8 cellular contexts compared by ENCODE assay signal in genomic region chr1:226308723-226309397, GRCh38. TPM values are rescaled to one million over a fixed set of nuclear protein-coding genes. Genes with fewer than 3 reads are reported as not detected.
DNase-seq lines count a peak whose midpoint lies in the region; ATAC-seq and TF ChIP-seq lines count a peak whose summit lies in the region.

LIN9 (minus strand) TSS chr1:226309164; CDS start chr1:226309139, 25 bp downstream.

- peak within 1 kb of the TSS; percentile 88 to 93 (median 89) for H3K4me3 Mint-ChIP-seq in immature natural killer cell

- H3K27ac Mint-ChIP-seq in immature natural killer cell: peak within 1 kb of the TSS in 5 of 6 donors; percentile 46 to 86 (median 68)

- in situ Hi-C loops in mammary epithelial cell (cut with MboI; ENCODE audit: low sequenced_read_pairs in 2 of 2): no loop called here

- peaks cover 0 to 3% (median 0%) of the 10 kb centered on the region in 6 donors for H3K9me3 Mint-ChIP-seq in immature natural killer cell

- intact Hi-C loops in mammary epithelial cell (cut with micrococcal nuclease): no loop called here

- DNase-seq in AG04450 (ENCODE audit: low read depth, low spot score) (peak; percentile 72), NCI-H2196 treated with DMSO at 0.1 percent for 48 hours (lab: John Stamatoyannopoulos, UW; ENCODE audit: unreplicated experiment) (peak; percentile 79), WERI-Rb-1 (peak; percentile 84), mammary epithelial cell (peak; percentile 89), immature natural killer cell (peak; percentile 87 to 89 (median 87)), smooth muscle cell of the brain vasculature (ENCODE audit: low read depth, low spot score) (peak; percentile 77)

- H3K36me3 ChIP-seq in WERI-Rb-1: no peaks in the 10 kb centered on the region
- H3K36me3 ChIP-seq in mammary epithelial cell (ENCODE audit: insufficient read depth, low read length): no peaks in the 10 kb centered on the region

- ATAC-seq in GM18873 (IDR thresholded peaks at IDR 0.05; ENCODE audit: low FRiP score, unreplicated experiment) (peak; percentile 59), HG03135 (IDR thresholded peaks at IDR 0.05; ENCODE audit: unreplicated experiment) (peak; percentile 68)

- dilution Hi-C loops in mammary epithelial cell (cut with HindIII; ENCODE audit: low sequenced_read_pairs): no loop called here

- peak within 1 kb of the TSS; percentile 91 for H3K9ac ChIP-seq in mammary epithelial cell (ENCODE audit: insufficient read depth, low read length)

- peak within 1 kb of the TSS; percentile 91 for H3K4me3 ChIP-seq in AG04450 (ENCODE audit: low read depth, low read length)
- H3K4me3 ChIP-seq in WERI-Rb-1 (ENCODE audit: low read depth, low read length): peak within 1 kb of the TSS; percentile 88
- peak within 1 kb of the TSS; percentile 89 to 100 (median 99) for H3K4me3 ChIP-seq in mammary epithelial cell (replicated peaks in 1 of 3; ENCODE audit: insufficient read depth in 1 of 3, low read depth in 2 of 3, low read length in 3 of 3)

- no peaks in the 10 kb centered on the region for H4K20me1 ChIP-seq in mammary epithelial cell (ENCODE audit: insufficient read depth, low read length)

- 2% methylated on average over 19 of the region's 77 CpGs for WGBS in mammary epithelial cell (ENCODE audit: low coverage, missing lambda C conversion rate)

- peaks cover 2 to 10% (median 7%) of the 10 kb centered on the region in 3 donors for H3K27me3 Mint-ChIP-seq in immature natural killer cell (ENCODE audit: low read depth in 3 of 3)

- CTCF ChIA-PET in AG04450 (lab: Charles Lee): interaction anchor here (0.6 to 2.7 kb wide), 7 partner anchors 22 to 244 kb away, joined by 3 to 17 read pairs (median 3); partner anchors contain the start of gene PARP1
- CTCF ChIA-PET in mammary epithelial cell (lab: Charles Lee; ENCODE audit: low non-redundant PET): interaction anchor here (0.5 to 0.8 kb wide), 4 partner anchors 18 to 244 kb away, joined by 3 to 4 read pairs (median 3); no protein-coding TSS in a partner anchor

- no TSS peak for BruUV-seq in mammary epithelial cell (replicated peaks; lab: Mats Ljungman, UMichigan)

- H3K36me3 Mint-ChIP-seq in immature natural killer cell: no peaks in the 10 kb centered on the region

- TF ChIP-seq CTCF in AG04450 (IDR thresholded peaks at IDR 0.05; ENCODE audit: low read depth, low read length): no peak
- TF ChIP-seq CTCF in WERI-Rb-1 (IDR thresholded peaks at IDR 0.05; ENCODE audit: low read depth, low read length): no peak
- TF ChIP-seq CTCF in mammary epithelial cell (conservative IDR thresholded peaks at IDR 0.05 in 1 of 2, IDR thresholded peaks at IDR 0.05 in 1 of 2; ENCODE audit: extremely low read depth in 1 of 2, insufficient read depth in 1 of 2, low read depth in 1 of 2, low read length in 2 of 2): peak in 1 of 2 donors; percentile 14

- no peak within 1 kb of the TSS for H3K27ac ChIP-seq in AG04450 (ENCODE audit: low read depth, low read length)
- peak within 1 kb of the TSS; percentile 78 for H3K27ac ChIP-seq in WERI-Rb-1
- peak within 1 kb of the TSS; percentile 76 for H3K27ac ChIP-seq in mammary epithelial cell (ENCODE audit: insufficient read depth, low read depth, low read length)

- peak within 1 kb of the TSS; percentile 100 for H3K4me2 ChIP-seq in mammary epithelial cell (ENCODE audit: insufficient read depth, low read depth, low read length)

- peak within 1 kb of the TSS; percentile 99 for H2AFZ ChIP-seq in mammary epithelial cell (ENCODE audit: low read depth, low read length)

- H3K4me1 ChIP-seq in mammary epithelial cell (ENCODE audit: insufficient read depth, low read length): peaks cover 23% of the 10 kb centered on the region

- peaks cover 9 to 10% of the 10 kb centered on the region in 2 donors for H3K4me1 Mint-ChIP-seq in immature natural killer cell

- H3K9me3 ChIP-seq in AG04450 (ENCODE audit: control insufficient read depth, insufficient read depth, low read length) (no peaks in the 10 kb centered on the region; the same call in 1 of the 2 replicates), WERI-Rb-1 (ENCODE audit: severe bottlenecking) (no peaks in the 10 kb centered on the region), mammary epithelial cell (replicated peaks; ENCODE audit: insufficient read depth, low read length) (no peaks in the 10 kb centered on the region)

- POLR2A ChIA-PET in AG04450 (lab: Yijun Ruan, JAX): interaction anchor here (1.4 kb wide), 1 partner anchor 11 kb away, joined by 4 read pairs; no protein-coding TSS in a partner anchor

- H3K27me3 ChIP-seq in AG04450 (ENCODE audit: control insufficient read depth, insufficient read depth, low read length): no peaks in the 10 kb centered on the region
- H3K27me3 ChIP-seq in WERI-Rb-1 (ENCODE audit: insufficient read depth, low read depth, severe bottlenecking): peaks cover 10% of the 10 kb centered on the region
- H3K27me3 ChIP-seq in mammary epithelial cell (ENCODE audit: insufficient read depth, low read length): no peaks in the 10 kb centered on the region

- H3K79me2 ChIP-seq in mammary epithelial cell (ENCODE audit: insufficient read depth, low read length): peaks cover 46% of the 10 kb centered on the region

RNA-seq across cellular contexts. Expression of gene LIN9, which starts in this region (rescaled TPM):
- polyA plus RNA-seq in AG04450 (2011; rRNA removed) (1.5 and 2.2 TPM in 2 replicates), mammary epithelial cell (3.0 TPM), immature natural killer cell (1 to 10 TPM in 2 of 3 donors, under 1 TPM in 1; 0.94 to 3.1 (median 1.8) TPM)
- polyA minus RNA-seq in AG04450 (2011; rRNA and poly(A)+ RNA removed): 0.87 and 1.7 TPM in 2 replicates
- total RNA-seq in mammary epithelial cell: 1 to 10 TPM; 2.5 to 4.0 TPM
- polyA minus RNA-seq in mammary epithelial cell: 14.8 TPM
